8 cellular contexts compared by ENCODE assay signal in the genomic region with DNA sequence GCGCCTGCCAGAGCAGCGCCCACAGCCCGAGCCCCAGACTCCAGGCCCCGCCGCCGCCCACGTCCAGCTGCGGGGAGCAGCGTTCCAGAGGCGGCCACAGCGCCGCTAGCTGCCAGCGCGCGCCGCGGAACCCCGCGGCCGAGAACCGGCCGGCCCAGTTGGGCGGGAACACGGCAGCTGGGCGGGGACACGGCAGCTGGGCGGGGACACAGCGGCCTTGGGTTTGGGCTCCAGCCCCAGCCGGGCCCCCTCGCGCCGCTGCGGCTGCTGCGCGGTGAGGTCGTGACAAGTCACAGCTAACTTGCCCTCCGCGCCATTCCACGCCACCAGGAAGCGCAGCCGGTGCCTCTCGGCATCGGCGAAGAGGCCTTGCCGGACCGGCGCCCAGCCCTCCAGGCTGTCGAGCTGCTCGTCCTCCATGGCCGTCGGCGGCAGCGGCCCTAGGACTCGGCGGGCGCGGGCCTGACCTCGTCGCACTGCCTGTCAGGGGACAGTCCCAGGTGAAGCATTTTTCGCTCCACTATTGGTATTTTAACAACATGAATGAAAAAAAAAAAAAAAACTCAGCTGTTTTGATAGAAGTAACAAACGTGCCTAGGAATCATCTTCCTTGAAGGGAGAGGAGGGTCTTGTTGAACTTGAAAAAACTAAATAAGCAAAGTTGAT. TPM values are rescaled to one million over a fixed set of nuclear protein-coding genes. Genes with fewer than 3 reads are reported as not detected.
DNase-seq lines count a peak whose midpoint lies in the region; ATAC-seq and TF ChIP-seq lines count a peak whose summit lies in the region.
"Not testable (repeated sequence)": the region's sequence is repeated elsewhere in the genome, so short reads cannot be mapped to it uniquely, and the experiment has no call there.

No MANE protein-coding gene starts in this region.

- H3K27me3 ChIP-seq in body of pancreas, right atrium auricular region, ovary: not testable (repeated sequence)

- H3K4me3 Mint-ChIP-seq in stimulated activated effector memory CD8-positive, alpha-beta T cell treated with anti-CD3 and anti-CD28 coated beads, Interleukin-12 subunit alpha, Interleukin-12 subunit beta, amount 100 ng/mL, for 72 hours, result not testable (repeated sequence)

- ATAC-seq in GM21786 (IDR thresholded peaks at IDR 0.05; ENCODE audit: unreplicated experiment) (peak; percentile 81), body of pancreas (peak; percentile 98)
- ATAC-seq in stimulated activated effector memory CD8-positive, alpha-beta T cell treated with anti-CD3 and anti-CD28 coated beads, Interleukin-12 subunit alpha, Interleukin-12 subunit beta, amount 100 ng/mL, for 72 hours, result peak; percentile 95

- WGBS in body of pancreas, 2 donors, result 0% methylated on average over 1 to 14 of the region's 61 CpGs
- 0 to 1% (median 0%) methylated on average over 8 to 23 of the region's 61 CpGs for WGBS in ovary, 3 donors

- not testable (repeated sequence) for TF ChIP-seq CTCF in body of pancreas (IDR thresholded peaks at IDR 0.05); right atrium auricular region (IDR thresholded peaks at IDR 0.05); ovary (IDR thresholded peaks at IDR 0.05)

- TF ChIP-seq POLR2A in body of pancreas (IDR thresholded peaks at IDR 0.05), result peak; percentile 22 to 47 (median 44)
- TF ChIP-seq POLR2A in ovary (IDR thresholded peaks at IDR 0.05), result peak; percentile 23

- peak overlapping the region; percentile 16 to 32 for H3K4me3 ChIP-seq in body of pancreas
- peak overlapping the region; percentile 58 to 68 for H3K4me3 ChIP-seq in right atrium auricular region
- H3K4me3 ChIP-seq in ovary, result peak overlapping the region; percentile 56

- not testable (repeated sequence) for H3K4me1 ChIP-seq in body of pancreas; right atrium auricular region; ovary (ENCODE audit: insufficient read depth)

- H3K27ac Mint-ChIP-seq in stimulated activated effector memory CD8-positive, alpha-beta T cell treated with anti-CD3 and anti-CD28 coated beads, Interleukin-12 subunit alpha, Interleukin-12 subunit beta, amount 100 ng/mL, for 72 hours, result not testable (repeated sequence)

- H3K36me3 Mint-ChIP-seq in stimulated activated effector memory CD8-positive, alpha-beta T cell treated with anti-CD3 and anti-CD28 coated beads, Interleukin-12 subunit alpha, Interleukin-12 subunit beta, amount 100 ng/mL, for 72 hours, result not testable (repeated sequence)

- H3K9me3 ChIP-seq in body of pancreas, right atrium auricular region, ovary: not testable (repeated sequence)

- DNase-seq in EL, result peak; percentile 8
- peak; percentile 21 for DNase-seq in HK-2 (ENCODE audit: unreplicated experiment)
- peak; percentile 12 for DNase-seq in activated CD4-positive, alpha-beta T cell treated with anti-CD3 and anti-CD28 coated beads for 1 hour
- DNase-seq in body of pancreas, result peak; percentile 41 to 61 (median 57)
- peak; percentile 59 for DNase-seq in right atrium auricular region (ENCODE audit: low spot score)
- DNase-seq in ovary, result peak; percentile 19 to 62 (median 39)
- peak; percentile 29 to 78 for DNase-seq in stimulated activated effector memory CD8-positive, alpha-beta T cell treated with anti-CD3 and anti-CD28 coated beads, Interleukin-12 subunit alpha, Interleukin-12 subunit beta, amount 100 ng/mL, for 72 hours (ENCODE audit: low spot score in 2 of 2)

- not testable (repeated sequence) for H3K4me1 Mint-ChIP-seq in stimulated activated effector memory CD8-positive, alpha-beta T cell treated with anti-CD3 and anti-CD28 coated beads, Interleukin-12 subunit alpha, Interleukin-12 subunit beta, amount 100 ng/mL, for 72 hours

- not testable (repeated sequence) for H3K36me3 ChIP-seq in body of pancreas (replicated peaks in 1 of 2; ENCODE audit: insufficient read depth in 1 of 2, low read depth in 2 of 2); right atrium auricular region; ovary

- H3K27ac ChIP-seq in body of pancreas (peak overlapping the region; percentile 62 to 86 (median 79)), right atrium auricular region (peak overlapping the region; percentile 83 to 84), ovary (peak overlapping the region; percentile 62)

- intact Hi-C loops in body of pancreas (cut with DNase I); ovary (cut with DNase I): not testable (repeated sequence)

- not testable (repeated sequence) for TF ChIP-seq EP300 in ovary (IDR thresholded peaks at IDR 0.05)

- H3K9me3 Mint-ChIP-seq in stimulated activated effector memory CD8-positive, alpha-beta T cell treated with anti-CD3 and anti-CD28 coated beads, Interleukin-12 subunit alpha, Interleukin-12 subunit beta, amount 100 ng/mL, for 72 hours, result not testable (repeated sequence)

RNA-seq across cellular contexts. Expression of gene GOLGA8N, which starts 56.6 kb away (rescaled TPM):
- total RNA-seq in body of pancreas, result 10 to 100 TPM; 23.3 to 26.7 TPM
- total RNA-seq in right atrium auricular region, result 1 to 10 TPM; 3.3 to 6.0 TPM
- 10 to 100 TPM in 5 of 7 donors, 1 to 10 TPM in 2; 7.3 to 15.7 (median 11.7) TPM for total RNA-seq in ovary
- polyA plus RNA-seq in ovary, result 1 to 10 TPM; 7.2 to 9.2 TPM

Comparison
In these comparisons a context has a peak if more than half of its experiments do, and no peak if none do; other contexts are left out.
1. Peak in every context shown above with its lines: DNase-seq, ATAC-seq, H3K4me3 ChIP-seq and H3K27ac ChIP-seq.
2. DNase-seq: peak in every context shown above with its lines; median percentile 59 in right atrium auricular region; 57 in body of pancreas; 54 in stimulated activated effector memory CD8-positive, alpha-beta T cell treated with anti-CD3 and anti-CD28 coated beads, Interleukin-12 subunit alpha, Interleukin-12 subunit beta, amount 100 ng/mL, for 72 hours; 39 in ovary; 21 in HK-2; 12 in activated CD4-positive, alpha-beta T cell treated with anti-CD3 and anti-CD28 coated beads for 1 hour; 8 in EL.